Comparison of ENCODE assay signal across 8 cellular contexts in the genomic region with DNA sequence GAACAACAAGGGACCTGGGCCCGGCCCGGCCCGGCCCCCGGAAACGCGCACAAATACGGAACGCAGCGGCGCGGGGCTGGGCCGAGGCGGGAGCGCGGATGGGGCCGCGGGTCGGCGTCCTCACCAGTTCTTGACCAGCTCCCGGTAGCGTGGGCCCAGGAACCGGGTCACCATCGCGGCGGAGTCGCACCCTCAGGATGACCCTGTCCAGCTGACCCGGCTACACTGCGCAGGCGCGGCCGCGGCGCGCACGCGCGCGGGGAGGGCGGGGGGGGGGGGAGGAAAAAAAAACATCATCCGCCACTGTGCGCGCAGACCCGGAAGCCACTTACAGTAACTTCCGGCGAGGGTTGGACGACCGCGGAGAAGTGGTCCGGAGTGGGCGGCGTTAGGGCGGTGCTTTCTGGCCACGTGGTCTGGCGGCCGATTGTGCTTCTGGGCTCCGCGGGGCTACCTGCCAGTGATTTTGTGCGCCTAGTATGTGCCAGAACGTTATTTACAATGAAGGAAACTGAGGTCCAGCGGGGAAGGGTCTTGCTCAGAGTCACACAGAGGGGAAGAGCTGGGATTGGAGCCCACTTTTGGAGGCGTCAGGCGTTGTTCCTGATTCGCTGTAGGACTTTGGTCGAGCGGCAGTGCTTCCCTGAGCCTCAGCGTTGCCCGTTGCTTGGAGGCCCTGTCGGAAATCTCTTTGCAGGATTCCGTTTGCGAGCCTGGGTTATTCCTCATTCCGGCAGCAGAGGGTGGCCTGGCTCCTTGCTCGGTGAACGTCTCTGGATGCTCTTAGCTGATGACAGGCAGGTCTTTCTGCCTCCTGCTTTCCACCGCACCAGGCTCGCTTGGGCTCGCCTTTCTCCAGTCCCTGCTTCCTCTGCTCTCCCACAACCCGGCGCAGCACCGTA. TPM values are rescaled to one million over a fixed set of nuclear protein-coding genes. Genes with fewer than 3 reads are reported as not detected.
A peak's percentile ranks its signal among the peaks of the same experiment; 100 is the strongest.
DNase-seq lines count a peak whose midpoint lies in the region; ATAC-seq, FAIRE-seq and TF ChIP-seq lines count a peak whose summit lies in the region.

TSS of gene UQCR11 (minus strand) at position 227 of the 902 bp plus-strand sequence. CDS start at position 174, 53 bp downstream.

- TF ChIP-seq CTCF in GM12872 (IDR thresholded peaks at IDR 0.05; ENCODE audit: insufficient read depth, low read depth, low read length) = peak; percentile 78
- TF ChIP-seq CTCF in pancreas (IDR thresholded peaks at IDR 0.05) = peak in 1 of 4 donors; percentile 33
- TF ChIP-seq CTCF in tibial artery (IDR thresholded peaks at IDR 0.05) = peak; percentile 56 to 76

- WGBS in pancreas, 2 donors = 0% methylated on average over 70 to 79 of the region's 79 CpGs

- FAIRE-seq in pancreas (lab: Jason Lieb, UNC) = no peak

- H3K4me1 ChIP-seq in pancreas (peaks cover 4 to 11% (median 11%) of the 10 kb centered on the region in 3 donors), tibial artery (peaks cover 0 to 39% (median 31%) of the 10 kb centered on the region in 4 donors)

- no peaks in the 10 kb centered on the region for H3K27me3 ChIP-seq in pancreas
- no peaks in the 10 kb centered on the region for H3K27me3 ChIP-seq in tibial artery

- intact Hi-C loops in Right ventricle myocardium inferior (cut with DNase I) = loop anchor here (2.0 to 5.0 kb wide), 2 partner anchors 47 to 67 kb away; partner anchors contain the start of gene TCF3
- intact Hi-C loops in pancreas (cut with DNase I) = no loop called here
- intact Hi-C loops in tibial artery (cut with DNase I; ENCODE audit: low total_unique reads) = loop anchor here (2.0 kb wide), 1 partner anchor 45 kb away; no protein-coding TSS in a partner anchor

- H3K4me3 ChIP-seq in pancreas (peak within 1 kb of the TSS; percentile 74 to 94 (median 86)), tibial artery (peak within 1 kb of the TSS; percentile 80 to 99)

- H3K36me3 ChIP-seq in pancreas (no peaks in the 10 kb centered on the region), tibial artery (peaks cover 4 to 25% (median 12%) of the 10 kb centered on the region in 3 donors)

- ATAC-seq in HG02759 (IDR thresholded peaks at IDR 0.05; ENCODE audit: unreplicated experiment) (peak; percentile 87), Right ventricle myocardium inferior (peak; percentile 96), pancreas (peak; percentile 94 to 97 (median 96))

- DNase-seq in NCI-H1417 (lab: John Stamatoyannopoulos, UW) (peak; percentile 96 to 98 (median 98)), SW 1271 (lab: John Stamatoyannopoulos, UW) (peak; percentile 83 to 95), Right ventricle myocardium inferior (ENCODE audit: missing footprints) (peak; percentile 97), pancreas (peak; percentile 90 to 98 (median 94)), tibial artery (peak; percentile 95 to 97)
- DNase-seq in activated naive CD8-positive, alpha-beta T cell treated with anti-CD3 and anti-CD28 coated beads, Interleukin-2, amount 50 U/mL, for 16 hours (ENCODE audit: low read depth, low spot score) = peak; percentile 83

- peak within 1 kb of the TSS; percentile 72 to 84 (median 78) for H3K27ac ChIP-seq in pancreas
- H3K27ac ChIP-seq in tibial artery = peak within 1 kb of the TSS; percentile 84 to 94

- H3K9me3 ChIP-seq in pancreas (no peaks in the 10 kb centered on the region), tibial artery (no peaks in the 10 kb centered on the region)

RNA-seq across cellular contexts. Expression of gene UQCR11, which starts in this region (rescaled TPM):
- total RNA-seq in Right ventricle myocardium inferior = 1,146 TPM
- total RNA-seq in pancreas = 10 to 100 TPM; 40.5 to 89.4 (median 75.5) TPM
- 10 to 100 TPM; 49.3 to 72.3 TPM for polyA plus RNA-seq in pancreas

Comparison
In these comparisons a context has a peak if more than half of its experiments do, and no peak if none do; other contexts are left out.
1. Peak in every context shown above with its lines: DNase-seq, ATAC-seq, H3K4me3 ChIP-seq and H3K27ac ChIP-seq.
2. RNA of gene UQCR11 (total RNA-seq): 1,146 TPM in Right ventricle myocardium inferior (single experiment); 40.5 to 89.4 TPM in pancreas; every median in the first group is over 10 times any median in the second.
3. intact Hi-C loops: an anchor here in Right ventricle myocardium inferior (2.0 to 5.0 kb wide) and tibial artery (2.0 kb wide); none called in pancreas.